Comparison of ENCODE assay signal across 7 cellular contexts in genomic region chr11:24412722-24413121, GRCh38.
"Had no signal": no experiment of that assay in that cellular context is flagged by ENCODE, and none has a peak within 500 bp of the region (broad histone marks: within the 10 kb centered on the region; RNA-seq: fewer than 3 reads in every experiment).

No MANE protein-coding gene starts in this region.

- H3K27ac ChIP-seq: HL-60 had no signal

- H3K9me3 ChIP-seq: HAP-1 had no signal

- H3K36me3 ChIP-seq: HAP-1 had no signal

- H3K4me3 ChIP-seq: GM23338, HAP-1 had no signal

- ATAC-seq: GM23338, HCT116, HepG2 had no signal

- DNase-seq: H7, HFFc6 had no signal
